Comparison of ENCODE assay signal across 32 cellular contexts in the genomic region with DNA sequence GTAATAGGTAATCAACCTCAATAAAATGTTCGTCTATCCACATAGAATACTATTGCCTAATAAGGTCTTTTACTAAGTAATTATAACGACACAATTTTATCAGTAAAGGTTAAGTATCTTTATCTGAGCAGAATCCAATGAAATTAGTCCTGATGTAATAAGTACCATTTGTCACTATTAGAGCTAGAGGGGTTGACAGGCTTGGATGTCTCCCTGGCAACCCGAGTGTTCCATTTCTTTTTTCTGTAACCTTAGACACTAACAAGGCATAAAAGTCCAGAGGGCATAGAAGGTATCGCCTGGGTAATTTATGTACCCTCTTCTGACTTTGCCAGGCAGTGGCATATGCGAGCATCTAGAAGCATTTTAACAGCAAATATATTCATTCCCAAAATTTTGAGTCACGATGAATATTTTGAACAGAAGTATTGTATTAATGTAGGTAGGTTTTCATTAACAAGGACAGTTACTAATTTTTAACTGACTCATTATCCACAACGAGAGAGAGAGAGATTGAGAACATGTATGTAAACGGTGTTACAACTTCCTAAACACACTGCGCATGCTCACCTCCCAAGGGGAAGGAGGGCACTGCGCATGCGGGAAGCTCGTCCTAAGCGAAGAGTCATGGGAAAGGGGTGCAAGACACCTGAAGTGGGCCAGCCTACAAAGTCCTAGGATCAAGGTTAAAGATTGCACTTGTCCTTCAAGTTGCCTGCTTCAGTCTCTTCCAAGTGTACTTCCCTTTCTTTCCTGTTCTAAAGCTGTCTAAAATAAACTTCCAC.
A peak's percentile ranks its signal among the peaks of the same experiment; 100 is the strongest.
DNase-seq lines count a peak whose midpoint lies in the region; TF ChIP-seq lines count a peak whose summit lies in the region.
"Had no signal": no experiment of that assay in that cellular context is flagged by ENCODE, and none has a peak within 500 bp of the region (broad histone marks: within the 10 kb centered on the region; RNA-seq: fewer than 3 reads in every experiment).

No MANE protein-coding gene starts in this region.

- no peak overlapping the region for H3K27ac Mint-ChIP-seq in type B pancreatic cell
- no peak overlapping the region for H3K27ac Mint-ChIP-seq in activated CD4-positive, alpha-beta T cell treated with anti-CD3 and anti-CD28 coated beads, Interleukin-2, amount 10 ng/mL, durations not matched to agents 7 days and 5 days
- H3K27ac Mint-ChIP-seq: activated B cell treated with CpG ODN at 0.5 μM for 24 hours; activated naive CD8-positive, alpha-beta T cell treated with anti-CD3 and anti-CD28 coated beads, Interleukin-2, amount 10 ng/mL, durations not matched to agents 7 days and 5 days; naive B cell had no signal

- no peak for TF ChIP-seq CTCF in PC-9 (conservative IDR thresholded peaks at IDR 0.05)
- no peak for TF ChIP-seq CTCF in type B pancreatic cell (conservative IDR thresholded peaks at IDR 0.05)

- peaks cover 25% of the 10 kb centered on the region for H3K9me3 Mint-ChIP-seq in type B pancreatic cell
- peaks cover 9% of the 10 kb centered on the region for H3K9me3 Mint-ChIP-seq in activated CD4-positive, alpha-beta T cell treated with anti-CD3 and anti-CD28 coated beads, Interleukin-2, amount 10 ng/mL, durations not matched to agents 7 days and 5 days

- POLR2A ChIA-PET in PC-9 (lab: Charles Lee; ENCODE audit: unreplicated experiment): no interaction called here
- POLR2A ChIA-PET in activated CD4-positive, alpha-beta T cell treated with anti-CD3 and anti-CD28 coated beads, Interleukin-2, amount 10 ng/mL, durations not matched to agents 7 days and 5 days (lab: Charles Lee): no interaction called here

- H3F3A ChIP-seq in PC-9 (ENCODE audit: insufficient read depth, low read depth): no peaks in the 10 kb centered on the region

- H3K4me1 ChIP-seq in PC-9 (replicated peaks; ENCODE audit: insufficient read depth): no peaks in the 10 kb centered on the region
- H3K4me1 ChIP-seq: colonic mucosa, HAP-1, Peyer's patch, prostate gland, upper lobe of left lung had no signal

- H3K4me3 Mint-ChIP-seq in type B pancreatic cell: peak overlapping the region; percentile 37
- H3K4me3 Mint-ChIP-seq in activated CD4-positive, alpha-beta T cell treated with anti-CD3 and anti-CD28 coated beads, Interleukin-2, amount 10 ng/mL, durations not matched to agents 7 days and 5 days: no peak overlapping the region
- H3K4me3 Mint-ChIP-seq: activated B cell treated with CpG ODN at 0.5 μM for 24 hours; activated naive CD8-positive, alpha-beta T cell treated with anti-CD3 and anti-CD28 coated beads, Interleukin-2, amount 10 ng/mL, durations not matched to agents 7 days and 5 days; activated T-cell treated with anti-CD3 and anti-CD28 coated beads, Interleukin-2, amount 50 U/mL, for 4 hours; naive B cell had no signal

- no peaks in the 10 kb centered on the region for H3K9me3 ChIP-seq in PC-9 (ENCODE audit: insufficient read depth, low read depth)
- H3K9me3 ChIP-seq: colonic mucosa, prostate gland had no signal

- peaks cover 7% of the 10 kb centered on the region for H3K4me1 Mint-ChIP-seq in type B pancreatic cell (ENCODE audit: unreplicated experiment)
- H3K4me1 Mint-ChIP-seq in activated CD4-positive, alpha-beta T cell treated with anti-CD3 and anti-CD28 coated beads, Interleukin-2, amount 10 ng/mL, durations not matched to agents 7 days and 5 days: no peaks in the 10 kb centered on the region
- H3K4me1 Mint-ChIP-seq: activated B cell treated with CpG ODN at 0.5 μM for 24 hours; activated naive CD8-positive, alpha-beta T cell treated with anti-CD3 and anti-CD28 coated beads, Interleukin-2, amount 10 ng/mL, durations not matched to agents 7 days and 5 days; naive B cell had no signal

- H3K36me3 ChIP-seq in PC-9 (ENCODE audit: low read depth): no peaks in the 10 kb centered on the region
- H3K36me3 ChIP-seq: cardiac muscle cell, colonic mucosa, HAP-1, Peyer's patch, prostate gland, upper lobe of left lung had no signal

- BruUV-seq in PC-9 (replicated peaks; lab: Mats Ljungman, UMichigan): no TSS peak

- intact Hi-C loops in PC-9 (cut with micrococcal nuclease; ENCODE audit: unreplicated experiment): no loop called here
- intact Hi-C loops in head of caudate nucleus (cut with DNase I): no loop called here

- no peaks in the 10 kb centered on the region for H3K27me3 Mint-ChIP-seq in type B pancreatic cell
- no peaks in the 10 kb centered on the region for H3K27me3 Mint-ChIP-seq in activated CD4-positive, alpha-beta T cell treated with anti-CD3 and anti-CD28 coated beads, Interleukin-2, amount 10 ng/mL, durations not matched to agents 7 days and 5 days
- H3K27me3 Mint-ChIP-seq: activated B cell treated with CpG ODN at 0.5 μM for 24 hours; activated naive CD8-positive, alpha-beta T cell treated with anti-CD3 and anti-CD28 coated beads, Interleukin-2, amount 10 ng/mL, durations not matched to agents 7 days and 5 days; naive B cell had no signal

- H3K79me2 ChIP-seq in PC-9 (ENCODE audit: low read depth): no peaks in the 10 kb centered on the region

- H3K4me2 ChIP-seq in PC-9: peak overlapping the region; percentile 26; the same call in 1 of the 2 replicates

- CTCF ChIA-PET in PC-9 (lab: Charles Lee): no interaction called here
- CTCF ChIA-PET in activated CD4-positive, alpha-beta T cell treated with anti-CD3 and anti-CD28 coated beads, Interleukin-2, amount 10 ng/mL, durations not matched to agents 7 days and 5 days (lab: Charles Lee): no interaction called here

- no peaks in the 10 kb centered on the region for H4K20me1 ChIP-seq in PC-9 (ENCODE audit: insufficient read depth)

- no peaks in the 10 kb centered on the region for H3K9me2 ChIP-seq in PC-9 (ENCODE audit: insufficient read depth)

- no peak overlapping the region for H2AFZ ChIP-seq in PC-9

- H3K4me3 ChIP-seq in PC-9: no peak overlapping the region
- H3K4me3 ChIP-seq: cardiac muscle cell, colonic mucosa, HAP-1, Peyer's patch, prostate gland, upper lobe of left lung had no signal

- DNase-seq in NCI-H1105 treated with DMSO at 0.1 percent for 48 hours (lab: John Stamatoyannopoulos, UW) (peak; percentile 22), NCI-H1105 (lab: John Stamatoyannopoulos, UW) (no peak), PC-9 (no peak), head of caudate nucleus (peak in 41 of 42 donors; percentile 25 to 83 (median 65)), type B pancreatic cell (ENCODE audit: extremely low spot score, unreplicated experiment) (no peak), SW480 (ENCODE audit: low spot score) (no peak)
- DNase-seq in activated CD4-positive, alpha-beta T cell treated with anti-CD3 and anti-CD28 coated beads, Interleukin-2, amount 10 ng/mL, durations not matched to agents 7 days and 5 days: no peak
- no peak for DNase-seq in stimulated activated naive CD4-positive, alpha-beta T cell (lab: John Stamatoyannopoulos, UW)
- DNase-seq: activated B cell treated with CpG ODN at 0.5 μM for 24 hours; activated CD4-positive, alpha-beta T cell treated with anti-CD3 and anti-CD28 coated beads, Interleukin-2, amount 50 U/mL, for 1 hour; activated gamma-delta T cell treated with Interleukin-2 at 50 U/mL for 16 hours; activated naive CD8-positive, alpha-beta T cell treated with anti-CD3 and anti-CD28 coated beads, Interleukin-2, amount 10 ng/mL, durations not matched to agents 7 days and 5 days; activated T-cell treated with anti-CD3 and anti-CD28 coated beads, Interleukin-2, amount 50 U/mL, for 4 hours; colonic mucosa; COR-L47; DMS79; effector CD4-positive, alpha-beta T cell; GDM1; glutamatergic neuron; Kasumi-1; midbrain; naive B cell; NCI-H1694 treated with DMSO at 0.1 percent for 48 hours; Peyer's patch; SHP77 treated with DMSO at 0.1 percent for 48 hours; stimulated activated CD4-positive, alpha-beta T cell treated with anti-CD3 and anti-CD28 coated beads, Interleukin-4, amount 100 ng/mL, for 24 hours; upper lobe of left lung had no signal

- peaks cover 3% of the 10 kb centered on the region for H3K36me3 Mint-ChIP-seq in type B pancreatic cell
- no peaks in the 10 kb centered on the region for H3K36me3 Mint-ChIP-seq in activated CD4-positive, alpha-beta T cell treated with anti-CD3 and anti-CD28 coated beads, Interleukin-2, amount 10 ng/mL, durations not matched to agents 7 days and 5 days (ENCODE audit: low read depth)
- H3K36me3 Mint-ChIP-seq: activated naive CD8-positive, alpha-beta T cell treated with anti-CD3 and anti-CD28 coated beads, Interleukin-2, amount 10 ng/mL, durations not matched to agents 7 days and 5 days had no signal

- H3K27me3 ChIP-seq in PC-9 (ENCODE audit: insufficient read depth, low read depth): no peaks in the 10 kb centered on the region
- H3K27me3 ChIP-seq: cardiac muscle cell, colonic mucosa, Peyer's patch, upper lobe of left lung had no signal

- no peak overlapping the region for H3K27ac ChIP-seq in PC-9
- H3K27ac ChIP-seq: 22Rv1, C4-2B, cardiac muscle cell, colonic mucosa, Peyer's patch, prostate gland, upper lobe of left lung had no signal

Comparison
In these comparisons a context has a peak if more than half of its experiments do, and no peak if none do; other contexts are left out.
1. DNase-seq: peak in NCI-H1105 treated with DMSO at 0.1 percent for 48 hours (single experiment) and head of caudate nucleus (41 of 42); none in NCI-H1105 (single experiment), PC-9 (0 of 2), type B pancreatic cell (single experiment), activated CD4-positive, alpha-beta T cell treated with anti-CD3 and anti-CD28 coated beads, Interleukin-2, amount 10 ng/mL, durations not matched to agents 7 days and 5 days (single experiment), stimulated activated naive CD4-positive, alpha-beta T cell (0 of 6) and SW480 (single experiment).